In the genomic region with DNA sequence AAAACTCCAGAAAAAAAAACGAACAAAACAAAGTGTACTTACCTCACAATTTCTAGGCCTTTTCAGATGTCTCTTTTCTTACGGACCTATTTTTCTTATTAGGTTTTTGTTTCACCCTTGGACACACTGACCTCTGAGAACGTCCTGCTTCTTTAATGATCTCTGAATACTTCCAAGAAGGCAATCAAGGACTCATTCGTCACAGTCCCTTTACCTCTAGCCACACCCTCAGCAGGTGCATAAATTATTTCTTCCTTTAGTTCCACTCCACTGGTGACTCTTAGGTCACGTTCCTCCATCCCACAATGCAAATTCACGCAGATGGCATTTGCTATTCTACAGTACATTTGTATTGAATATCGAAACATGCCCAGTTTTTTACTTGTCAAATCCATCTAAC, we compare ENCODE assay signal across 1 cellular context.
TF ChIP-seq lines count a peak whose summit lies in the region.

No MANE protein-coding gene starts in this region.

TF ChIP-seq in GM12878, 131 proteins besides CTCF, POLR2A, EP300 and RAD21:
- TF ChIP-seq RFX5 (IDR thresholded peaks at IDR 0.05; ENCODE audit: low read depth, low read length), result no peak
- TF ChIP-seq BMI1 (IDR thresholded peaks at IDR 0.05; ENCODE audit: borderline replicate concordance), result no peak
- TF ChIP-seq NFYA (IDR thresholded peaks at IDR 0.05; ENCODE audit: borderline replicate concordance, low read depth, low read length), result no peak
- no peak for TF ChIP-seq NR2C2 (IDR thresholded peaks at IDR 0.05; ENCODE audit: borderline replicate concordance, control insufficient read depth, insufficient read length, low read depth)
